In genomic region chr10:21528452-21529235, GRCh38 we compare ENCODE assay signal across 9 cellular contexts. TPM values are rescaled to one million over a fixed set of nuclear protein-coding genes. Genes with fewer than 3 reads are reported as not detected.
DNase-seq lines count a peak whose midpoint lies in the region; ATAC-seq and TF ChIP-seq lines count a peak whose summit lies in the region.
"Had no signal": no experiment of that assay in that cellular context is flagged by ENCODE, and none has a peak within 500 bp of the region (broad histone marks: within the 10 kb centered on the region; RNA-seq: fewer than 3 reads in every experiment).

No MANE protein-coding gene starts in this region.

- peaks cover 35% of the 10 kb centered on the region for H3K4me1 ChIP-seq in RWPE2 (ENCODE audit: insufficient read depth, poor library complexity, severe bottlenecking)
- H3K4me1 ChIP-seq in foreskin keratinocyte = peaks cover 21% of the 10 kb centered on the region
- peaks cover 21% of the 10 kb centered on the region for H3K4me1 ChIP-seq in skeletal muscle satellite cell (ENCODE audit: control insufficient read depth, insufficient read depth, low read length)

- H3K4me3 ChIP-seq in RWPE2 (ENCODE audit: severe bottlenecking) (peak overlapping the region; percentile 70), skeletal muscle satellite cell (ENCODE audit: low read length) (peak overlapping the region; percentile 76)

- H3K27ac ChIP-seq in RWPE2 (ENCODE audit: poor library complexity, severe bottlenecking) (peak overlapping the region; percentile 94), foreskin keratinocyte (peak overlapping the region; percentile 18)

- H3K27me3 ChIP-seq in RWPE2 (ENCODE audit: insufficient read depth, poor library complexity, severe bottlenecking) (no peaks in the 10 kb centered on the region), foreskin keratinocyte (no peaks in the 10 kb centered on the region), skeletal muscle satellite cell (ENCODE audit: control insufficient read depth, insufficient read depth, low read length) (no peaks in the 10 kb centered on the region)

- H3K36me3 ChIP-seq in RWPE2 (ENCODE audit: low read depth) (no peaks in the 10 kb centered on the region), skeletal muscle satellite cell (ENCODE audit: insufficient read depth, low read length) (no peaks in the 10 kb centered on the region)

- TF ChIP-seq CTCF in RWPE2 (IDR thresholded peaks at IDR 0.05; ENCODE audit: poor library complexity, severe bottlenecking) = no peak
- TF ChIP-seq CTCF in foreskin keratinocyte (conservative IDR thresholded peaks at IDR 0.05) = no peak

- H3K4me2 ChIP-seq in skeletal muscle satellite cell (ENCODE audit: low read length) = peak overlapping the region; percentile 96

- no peaks in the 10 kb centered on the region for H3K9me3 ChIP-seq in RWPE2 (ENCODE audit: severe bottlenecking)
- H3K9me3 ChIP-seq in skeletal muscle satellite cell (replicated peaks; ENCODE audit: low read length) = no peaks in the 10 kb centered on the region

- ATAC-seq in RWPE2 (ENCODE audit: low read depth) (no peak), foreskin keratinocyte (no peak)

- H3K9ac ChIP-seq in skeletal muscle satellite cell (ENCODE audit: low read depth, low read length) = peak overlapping the region; percentile 95

- peak; percentile 42 for DNase-seq in DMS 273 (lab: John Stamatoyannopoulos, UW; ENCODE audit: unreplicated experiment)
- no peak for DNase-seq in DMS 273 treated with DMSO at 0.1 percent for 48 hours (lab: John Stamatoyannopoulos, UW)
- no peak for DNase-seq in RWPE2 (ENCODE audit: low spot score)
- DNase-seq in foreskin keratinocyte = peak in 1 of 2 donors; percentile 40
- DNase-seq in hepatic stellate cell (ENCODE audit: low spot score) = no peak
- no peak for DNase-seq in mesenteric fat pad (ENCODE audit: low spot score)
- DNase-seq in NCI-H128 (lab: John Stamatoyannopoulos, UW; ENCODE audit: unreplicated experiment) = no peak
- DNase-seq: effector CD8-positive, alpha-beta T cell had no signal

RNA-seq across cellular contexts. Expression of gene SKIDA1, which starts 3.2 kb away (rescaled TPM):
- total RNA-seq in foreskin keratinocyte (0.32 and 0.51 TPM in 2 replicates), mesenteric fat pad (0.58 TPM)
- polyA plus RNA-seq in foreskin keratinocyte = 0.04 and 0.13 TPM in 2 replicates
- total RNA-seq in skeletal muscle satellite cell (2012; rRNA removed) = 0.25 and 0.44 TPM in 2 replicates

RNA-seq across cellular contexts. Expression of gene MLLT10, which starts 5.4 kb away (rescaled TPM):
- total RNA-seq in foreskin keratinocyte (32.6 and 35.2 TPM in 2 replicates), mesenteric fat pad (42.1 TPM)
- 10.6 and 13.1 TPM in 2 replicates for polyA plus RNA-seq in foreskin keratinocyte
- 21.0 and 29.3 TPM in 2 replicates for total RNA-seq in skeletal muscle satellite cell (2012; rRNA removed)
